Comparison of ENCODE assay signal across 26 cellular contexts in genomic region chr5:138884094-138884493, GRCh38. TPM values are rescaled to one million over a fixed set of nuclear protein-coding genes. Genes with fewer than 3 reads are reported as not detected.
DNase-seq lines count a peak whose midpoint lies in the region; ATAC-seq and TF ChIP-seq lines count a peak whose summit lies in the region.
"Had no signal": no experiment of that assay in that cellular context is flagged by ENCODE, and none has a peak within 500 bp of the region (broad histone marks: within the 10 kb centered on the region; RNA-seq: fewer than 3 reads in every experiment).

No MANE protein-coding gene starts in this region.

- H3K4me3 ChIP-seq in Caco-2 (ENCODE audit: low read depth, low read length), result no peak overlapping the region
- H3K4me3 ChIP-seq in HUES6 (ENCODE audit: low read depth, low read length), result 0 out of 2 replicates have a peak overlapping the region, but pooled peaks have one; percentile 19
- peak overlapping the region; percentile 9 for H3K4me3 ChIP-seq in iPS-15b (ENCODE audit: low read depth, low read length)
- H3K4me3 ChIP-seq in heart left ventricle, result no peak overlapping the region
- H3K4me3 ChIP-seq: BLaER1 treated with 17β-estradiol and CSF1 and Interleukin-3, amounts not matched to agents 10 nM and 100 nM; K562; SK-N-MC had no signal

- H3K4me3 Mint-ChIP-seq in Caco-2 (ENCODE audit: unreplicated experiment) (no peak overlapping the region), nephron progenitor cell (no peak overlapping the region)
- H3K4me3 Mint-ChIP-seq in activated CD4-positive, alpha-beta T cell treated with anti-CD3 and anti-CD28 coated beads for 36 hours, result no peak overlapping the region
- H3K4me3 Mint-ChIP-seq: CD4-positive, alpha-beta memory T cell had no signal

- 93 to 99% (median 96%) methylated on average over 1 of the region's 1 CpG for WGBS in heart left ventricle, 4 donors

- H3K4me1 ChIP-seq in Caco-2 (peaks cover 9% of the 10 kb centered on the region), HUES6 (ENCODE audit: control insufficient read depth, insufficient read depth, low read length) (peaks cover 35% of the 10 kb centered on the region), iPS-15b (ENCODE audit: control insufficient read depth, insufficient read depth, low read length) (peaks cover 21% of the 10 kb centered on the region), heart left ventricle (peaks cover 0 to 44% (median 7%) of the 10 kb centered on the region in 12 donors)

- intact Hi-C loops in Caco-2 (cut with micrococcal nuclease; ENCODE audit: unreplicated experiment), result no loop called here
- intact Hi-C loops in activated CD4-positive, alpha-beta T cell treated with anti-CD3 and anti-CD28 coated beads for 36 hours (cut with DNase I, micrococcal nuclease), result no loop called here
- intact Hi-C loops in heart left ventricle (cut with DNase I), result no loop called here

- ATAC-seq in activated CD4-positive, alpha-beta T cell treated with anti-CD3 and anti-CD28 coated beads for 36 hours, result no peak
- no peak for ATAC-seq in HG02623 (IDR thresholded peaks at IDR 0.05; ENCODE audit: unreplicated experiment)
- ATAC-seq in heart left ventricle, result no peak
- ATAC-seq: HepG2, K562, PC-3 had no signal

- H3K27ac ChIP-seq in HUES6 (ENCODE audit: low read depth, low read length) (peak overlapping the region; percentile 74), heart left ventricle (no peak overlapping the region)
- H3K27ac ChIP-seq: 22Rv1; BLaER1 treated with 17β-estradiol and CSF1 and Interleukin-3, amounts not matched to agents 10 nM and 100 nM; SK-N-MC had no signal

- CTCF ChIA-PET in Caco-2 (lab: Charles Lee), result no interaction called here
- CTCF ChIA-PET in activated CD4-positive, alpha-beta T cell treated with anti-CD3 and anti-CD28 coated beads for 36 hours (lab: Charles Lee), result no interaction called here

- H3K9me3 Mint-ChIP-seq in Caco-2 (ENCODE audit: unreplicated experiment) (peaks cover 18% of the 10 kb centered on the region), nephron progenitor cell (peaks cover 10% of the 10 kb centered on the region)
- no peaks in the 10 kb centered on the region for H3K9me3 Mint-ChIP-seq in activated CD4-positive, alpha-beta T cell treated with anti-CD3 and anti-CD28 coated beads for 36 hours (ENCODE audit: low read depth)

- H3K27ac Mint-ChIP-seq in Caco-2 (ENCODE audit: unreplicated experiment) (peak overlapping the region; percentile 33), nephron progenitor cell (peak overlapping the region; percentile 24)
- H3K27ac Mint-ChIP-seq in activated CD4-positive, alpha-beta T cell treated with anti-CD3 and anti-CD28 coated beads for 36 hours, result no peak overlapping the region
- H3K27ac Mint-ChIP-seq: CD4-positive, alpha-beta memory T cell had no signal

- H3K27me3 Mint-ChIP-seq in Caco-2 (ENCODE audit: insufficient read depth, unreplicated experiment) (no peaks in the 10 kb centered on the region), nephron progenitor cell (ENCODE audit: low read depth, poor library complexity) (no peaks in the 10 kb centered on the region)
- peaks cover 4% of the 10 kb centered on the region for H3K27me3 Mint-ChIP-seq in activated CD4-positive, alpha-beta T cell treated with anti-CD3 and anti-CD28 coated beads for 36 hours
- H3K27me3 Mint-ChIP-seq: CD4-positive, alpha-beta memory T cell had no signal

- H3K36me3 Mint-ChIP-seq in Caco-2 (ENCODE audit: insufficient read depth, unreplicated experiment) (peaks cover 62% of the 10 kb centered on the region), nephron progenitor cell (ENCODE audit: low read depth) (peaks cover 89% of the 10 kb centered on the region)
- H3K36me3 Mint-ChIP-seq in activated CD4-positive, alpha-beta T cell treated with anti-CD3 and anti-CD28 coated beads for 36 hours (ENCODE audit: low read depth), result peaks cover 3% of the 10 kb centered on the region

- H3K4me1 Mint-ChIP-seq in Caco-2 (ENCODE audit: low read depth, unreplicated experiment) (peaks cover 9% of the 10 kb centered on the region), nephron progenitor cell (peaks cover 31% of the 10 kb centered on the region)
- no peaks in the 10 kb centered on the region for H3K4me1 Mint-ChIP-seq in activated CD4-positive, alpha-beta T cell treated with anti-CD3 and anti-CD28 coated beads for 36 hours

- POLR2A ChIA-PET in Caco-2 (lab: Charles Lee), result no interaction called here
- POLR2A ChIA-PET in activated CD4-positive, alpha-beta T cell treated with anti-CD3 and anti-CD28 coated beads for 36 hours (lab: Charles Lee), result no interaction called here

- BruUV-seq in Caco-2 (replicated peaks; lab: Mats Ljungman, UMichigan), result no TSS peak

- no peak for TF ChIP-seq CTCF in Caco-2 (IDR thresholded peaks at IDR 0.05; ENCODE audit: insufficient read depth in 1 of 2, low read depth in 1 of 2, low read length in 1 of 2, severe bottlenecking in 1 of 2, unreplicated experiment in 1 of 2)
- TF ChIP-seq CTCF in nephron progenitor cell (IDR thresholded peaks at IDR 0.05), result no peak
- TF ChIP-seq CTCF in heart left ventricle (IDR thresholded peaks at IDR 0.05), result no peak

- no peak for DNase-seq in Caco-2
- DNase-seq in nephron progenitor cell, result no peak
- no peak for DNase-seq in activated CD4-positive, alpha-beta T cell treated with anti-CD3 and anti-CD28 coated beads for 36 hours
- DNase-seq in UCSD-AML1 (lab: John Stamatoyannopoulos, UW; ENCODE audit: unreplicated experiment), result no peak
- no peak for DNase-seq in heart left ventricle
- DNase-seq: ACHN; CD4-positive, alpha-beta memory T cell; DMS153; GOT3; MM.1S; NCI-H1048; NCI-H1417 treated with DMSO at 0.1 percent for 48 hours; NCI-H187; NCI-H446 treated with DMSO at 0.1 percent for 48 hours; NCI-H526 treated with DMSO at 0.1 percent for 48 hours; PC-3; RPMI8226; SHP77 treated with DMSO at 0.1 percent for 48 hours had no signal

- H3K27me3 ChIP-seq in Caco-2 (replicated peaks; ENCODE audit: control insufficient read depth, insufficient read depth, low read length) (no peaks in the 10 kb centered on the region), HUES6 (ENCODE audit: control insufficient read depth, insufficient read depth, low read length) (no peaks in the 10 kb centered on the region), iPS-15b (ENCODE audit: control insufficient read depth, insufficient read depth, low read length) (no peaks in the 10 kb centered on the region), heart left ventricle (no peaks in the 10 kb centered on the region)
- H3K27me3 ChIP-seq: BLaER1 treated with 17β-estradiol and CSF1 and Interleukin-3, amounts not matched to agents 10 nM and 100 nM had no signal

- H3K36me3 ChIP-seq in Caco-2 (ENCODE audit: control insufficient read depth, insufficient read depth, low read length), result peaks cover 6% of the 10 kb centered on the region
- H3K36me3 ChIP-seq in HUES6 (ENCODE audit: control insufficient read depth, insufficient read depth, low read length), result peaks cover 32% of the 10 kb centered on the region
- H3K36me3 ChIP-seq in iPS-15b (ENCODE audit: control insufficient read depth, insufficient read depth, low read length), result peaks cover 9% of the 10 kb centered on the region
- peaks cover 2 to 40% (median 27%) of the 10 kb centered on the region in 9 donors for H3K36me3 ChIP-seq in heart left ventricle

- peaks cover 12% of the 10 kb centered on the region; the same call in 1 of the 2 replicates for H3K9me3 ChIP-seq in Caco-2
- peaks cover 2% of the 10 kb centered on the region for H3K9me3 ChIP-seq in HUES6 (ENCODE audit: control insufficient read depth, insufficient read depth, low read depth, low read length)
- no peaks in the 10 kb centered on the region for H3K9me3 ChIP-seq in iPS-15b (ENCODE audit: control insufficient read depth, insufficient read depth, low read length)
- H3K9me3 ChIP-seq in heart left ventricle, result no peaks in the 10 kb centered on the region

- no peak for TF ChIP-seq POLR2A in heart left ventricle (IDR thresholded peaks at IDR 0.05)

- H3K9ac ChIP-seq in HUES6 (ENCODE audit: low read length) (no peak overlapping the region), iPS-15b (ENCODE audit: low read depth, low read length) (no peak overlapping the region)
- H3K9ac ChIP-seq: BLaER1 treated with 17β-estradiol and CSF1 and Interleukin-3, amounts not matched to agents 10 nM and 100 nM had no signal

RNA-seq across cellular contexts. Expression of gene LRRTM2, which starts 9.0 kb away (rescaled TPM):
- total RNA-seq in Caco-2 (2022) (not detected in 2 replicates), heart left ventricle (under 1 TPM in 2 of 9 donors, not detected in 7; 0.16 TPM)
- total RNA-seq in activated CD4-positive, alpha-beta T cell treated with anti-CD3 and anti-CD28 coated beads for 36 hours, result under 1 TPM in 1 of 2 experiments, not detected in 1; 0.05 TPM
- polyA plus RNA-seq in heart left ventricle, result under 1 TPM; 0.06 to 0.23 TPM
- total RNA-seq: CD4-positive, alpha-beta memory T cell; HepG2; PC-3 had no signal
- polyA plus RNA-seq: CD4-positive, alpha-beta memory T cell; HepG2 had no signal

Comparison
In these comparisons a context has a peak if more than half of its experiments do, and no peak if none do; other contexts are left out.
1. H3K4me3 ChIP-seq: peak in HUES6 (single experiment) and iPS-15b (single experiment); none in Caco-2 (single experiment) and heart left ventricle (0 of 12).